1 cellular context compared by ENCODE assay signal in genomic region chr2:45936623-45936979, GRCh38.
TF ChIP-seq lines count a peak whose summit lies in the region.

No MANE protein-coding gene starts in this region.

TF ChIP-seq in HCT116, 20 proteins besides CTCF, POLR2A, EP300 and RAD21 (continued from another document):
- TF ChIP-seq REST (IDR thresholded peaks at IDR 0.05; ENCODE audit: low read depth) (no peak), YY1 (IDR thresholded peaks at IDR 0.05; ENCODE audit: extremely low read depth, insufficient replicate concordance, low read depth, low read length) (no peak), EZH2phosphoT487 (IDR thresholded peaks at IDR 0.05; ENCODE audit: borderline replicate concordance) (no peak), EGR1 (IDR thresholded peaks at IDR 0.05; ENCODE audit: low read depth) (no peak), ATF3 (IDR thresholded peaks at IDR 0.05) (no peak), EZH2 (IDR thresholded peaks at IDR 0.05) (no peak)
